In the genomic region with DNA sequence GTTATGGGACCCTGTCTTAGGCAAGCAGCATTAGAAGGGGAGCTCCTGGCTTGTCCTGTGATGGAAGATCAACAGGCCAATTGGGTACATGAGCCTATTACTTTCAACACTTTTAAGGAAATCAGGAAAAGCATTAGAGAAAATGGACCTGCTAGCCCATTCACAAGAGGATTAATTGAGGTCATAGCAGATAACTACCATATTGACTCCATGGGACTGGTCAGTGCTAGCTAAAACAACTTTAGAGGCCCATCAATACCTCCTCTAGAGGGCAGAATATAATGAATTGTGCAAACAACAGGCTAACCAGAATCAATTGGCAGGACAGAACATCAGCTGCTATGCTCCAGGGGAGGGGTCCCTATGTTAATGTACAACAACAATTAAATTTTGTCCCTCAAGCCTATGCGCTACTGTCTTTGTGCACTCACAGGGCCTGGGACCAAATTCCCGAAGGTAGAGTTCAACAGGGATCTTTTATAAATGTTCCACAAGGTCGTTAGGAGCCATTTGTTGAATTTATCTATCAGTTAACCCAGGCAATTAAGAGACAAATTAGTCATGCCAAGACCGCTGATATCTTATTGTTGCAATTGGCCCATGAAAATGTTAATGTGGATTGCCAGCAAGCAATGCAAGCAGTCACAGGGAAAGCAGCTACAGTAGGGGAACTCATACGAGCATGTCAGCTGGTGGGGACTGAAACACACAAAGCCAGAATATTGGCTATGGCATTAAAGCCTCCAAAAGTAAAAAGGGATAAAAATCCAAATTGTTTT, we compare ENCODE assay signal across 11 cellular contexts.
DNase-seq lines count a peak whose midpoint lies in the region; TF ChIP-seq lines count a peak whose summit lies in the region.
"Had no signal": no experiment of that assay in that cellular context is flagged by ENCODE, and none has a peak within 500 bp of the region (broad histone marks: within the 10 kb centered on the region; RNA-seq: fewer than 3 reads in every experiment).

No MANE protein-coding gene starts in this region.

- no peaks in the 10 kb centered on the region for H3K27me3 ChIP-seq in muscle layer of duodenum (ENCODE audit: low read depth, low read length)
- peaks cover 40% of the 10 kb centered on the region for H3K27me3 ChIP-seq in suprapubic skin
- peaks cover 0 to 86% (median 3%) of the 10 kb centered on the region in 3 donors for H3K27me3 ChIP-seq in stomach
- H3K27me3 ChIP-seq: body of pancreas had no signal

- DNase-seq in GM12864 (ENCODE audit: low read depth), result no peak
- DNase-seq in LNCaP clone FGC (ENCODE audit: low read depth), result no peak
- no peak for DNase-seq in astrocyte of the spinal cord (ENCODE audit: low read depth, low spot score)
- no peak for DNase-seq in suprapubic skin (ENCODE audit: low spot score in 2 of 2)
- DNase-seq in stomach, result no peak
- DNase-seq in central memory CD4-positive, alpha-beta T cell, result no peak
- DNase-seq: activated T-cell treated with anti-CD3 and anti-CD28 coated beads, Interleukin-2, amount 50 U/mL, for 48 hours; body of pancreas; kidney; NCI-H2081 treated with DMSO at 0.1 percent for 48 hours had no signal

- H3K4me1 ChIP-seq in muscle layer of duodenum (ENCODE audit: control insufficient read depth in 1 of 2, insufficient read depth in 2 of 2, low read length in 2 of 2), result no peaks in the 10 kb centered on the region
- H3K4me1 ChIP-seq in suprapubic skin, result peaks cover 3% of the 10 kb centered on the region
- peaks cover 0 to 8% (median 0%) of the 10 kb centered on the region in 4 donors for H3K4me1 ChIP-seq in stomach
- H3K4me1 ChIP-seq: body of pancreas had no signal

- TF ChIP-seq POLR2A in suprapubic skin (IDR thresholded peaks at IDR 0.05) (no peak), stomach (IDR thresholded peaks at IDR 0.05) (no peak)

- H3K36me3 ChIP-seq in muscle layer of duodenum (ENCODE audit: control insufficient read depth in 1 of 2, insufficient read depth in 2 of 2, low read length in 2 of 2) (no peaks in the 10 kb centered on the region), suprapubic skin (no peaks in the 10 kb centered on the region), stomach (no peaks in the 10 kb centered on the region)

- no peaks in the 10 kb centered on the region for H3K9me3 ChIP-seq in muscle layer of duodenum (ENCODE audit: control insufficient read depth in 1 of 2, low read length in 2 of 2)
- no peaks in the 10 kb centered on the region for H3K9me3 ChIP-seq in suprapubic skin
- no peaks in the 10 kb centered on the region for H3K9me3 ChIP-seq in stomach
- H3K9me3 ChIP-seq: body of pancreas had no signal

- 89% methylated on average over 5 of the region's 5 CpGs for WGBS in suprapubic skin
- WGBS in stomach, 5 donors, result 60 to 77% (median 70%) methylated on average over 5 of the region's 5 CpGs

- H3K4me3 ChIP-seq in GM12864 (ENCODE audit: low read depth, low read length) (no peak overlapping the region), LNCaP clone FGC (ENCODE audit: low read depth, low read length) (no peak overlapping the region), astrocyte of the spinal cord (ENCODE audit: low read depth, low read length) (no peak overlapping the region), muscle layer of duodenum (ENCODE audit: low read depth in 1 of 2, low read length in 2 of 2) (peak overlapping the region in 1 of 2 donors; percentile 55), suprapubic skin (no peak overlapping the region), stomach (no peak overlapping the region)
- H3K4me3 ChIP-seq: body of pancreas had no signal

- in situ Hi-C loops in astrocyte of the spinal cord (cut with HindIII; ENCODE audit: low sequenced_read_pairs), result no loop called here

- H3K27ac ChIP-seq in muscle layer of duodenum (ENCODE audit: low read length) (peak overlapping the region; percentile 60), suprapubic skin (no peak overlapping the region), stomach (no peak overlapping the region)
- H3K27ac ChIP-seq: body of pancreas had no signal

- intact Hi-C loops in stomach (cut with DNase I; ENCODE audit: low total_unique reads), result no loop called here

- TF ChIP-seq EP300 in suprapubic skin (IDR thresholded peaks at IDR 0.05) (no peak), stomach (IDR thresholded peaks at IDR 0.05) (no peak)

- TF ChIP-seq CTCF in GM12864 (IDR thresholded peaks at IDR 0.05; ENCODE audit: low read depth, low read length, missing control alignments) (peak; percentile 18), LNCaP clone FGC (IDR thresholded peaks at IDR 0.05; ENCODE audit: control insufficient read depth, extremely low read depth, insufficient read depth) (peak; percentile 12; the same call in 1 of the 2 replicates), astrocyte of the spinal cord (IDR thresholded peaks at IDR 0.05; ENCODE audit: low read depth, low read length) (peak; percentile 31), suprapubic skin (IDR thresholded peaks at IDR 0.05) (no peak), stomach (IDR thresholded peaks at IDR 0.05) (no peak)

Comparison
In these comparisons a context has a peak if more than half of its experiments do, and no peak if none do; other contexts are left out.
1. CTCF ChIP-seq: peak in GM12864 (single experiment), LNCaP clone FGC (single experiment) and astrocyte of the spinal cord (single experiment); none in suprapubic skin (0 of 2) and stomach (0 of 7).